ENCODE assay signal across 8 cellular contexts in genomic region chr7:67043621-67043930, GRCh38. TPM values are rescaled to one million over a fixed set of nuclear protein-coding genes. Genes with fewer than 3 reads are reported as not detected.
A peak's percentile ranks its signal among the peaks of the same experiment; 100 is the strongest.
DNase-seq lines count a peak whose midpoint lies in the region; ATAC-seq, FAIRE-seq and TF ChIP-seq lines count a peak whose summit lies in the region.
"Not testable (repeated sequence)": the region's sequence is repeated elsewhere in the genome, so short reads cannot be mapped to it uniquely, and the experiment has no call there.

No MANE protein-coding gene starts in this region.

- peak in 1 of 2 experiments; percentile 59; a peak in 2 of 6 replicates for ATAC-seq in A549
- not testable (repeated sequence) for ATAC-seq in IMR-90 (ENCODE audit: low read depth)
- peak; percentile 61 for ATAC-seq in foreskin keratinocyte
- peak; percentile 49 for ATAC-seq in left lung
- peak; percentile 26 to 36 (median 30) for ATAC-seq in psoas muscle

- peaks cover 8 to 13% of the 10 kb centered on the region in 2 experiments for H3K79me1 ChIP-seq in IMR-90 (ENCODE audit: low read depth in 1 of 2, low read length in 2 of 2)

- not testable (repeated sequence) for H3K27me3 ChIP-seq in IMR-90 (ENCODE audit: control insufficient read depth, insufficient read depth, low read length); foreskin keratinocyte; left lung; psoas muscle (ENCODE audit: insufficient read depth in 3 of 3, low read length in 2 of 3); thyroid gland

- not testable (repeated sequence) for H3K4ac ChIP-seq in IMR-90 (ENCODE audit: low read depth, low read length)

- in situ Hi-C loops in IMR-90 (cut with MboI; ENCODE audit: low sequenced_read_pairs): not testable (repeated sequence)

- not testable (repeated sequence) for H3K14ac ChIP-seq in IMR-90 (replicated peaks; ENCODE audit: low read depth, low read length)

- not testable (repeated sequence) for H2AK9ac ChIP-seq in IMR-90 (replicated peaks; ENCODE audit: low read depth, low read length, poor library complexity)

- not testable (repeated sequence) for H3K4me3 ChIP-seq in A549; IMR-90 (ENCODE audit: insufficient read depth, low read depth, low read length); coronary artery; left lung; thyroid gland (replicated peaks in 1 of 3)
- H3K4me3 ChIP-seq in psoas muscle: peak overlapping the region; percentile 32

- H3K23ac ChIP-seq in IMR-90 (ENCODE audit: low read depth, low read length): not testable (repeated sequence)

- not testable (repeated sequence) for H2BK15ac ChIP-seq in IMR-90 (ENCODE audit: low read depth, low read length)

- peak in 1 of 2 experiments; percentile 4 for DNase-seq in A549 (ENCODE audit: low read depth in 1 of 2, low spot score in 1 of 2)
- DNase-seq in IMR-90; coronary artery (ENCODE audit: low spot score); left lung; psoas muscle; thyroid gland: not testable (repeated sequence)
- DNase-seq in foreskin keratinocyte: peak; percentile 37 to 77

- H4K91ac ChIP-seq in IMR-90 (ENCODE audit: insufficient read depth, low read depth, low read length): not testable (repeated sequence)

- H4K5ac ChIP-seq in IMR-90 (ENCODE audit: low read depth, low read length): not testable (repeated sequence)

- H3K9me3 ChIP-seq in A549; IMR-90 (ENCODE audit: control insufficient read depth, insufficient read depth, low read length); left lung; psoas muscle; thyroid gland: not testable (repeated sequence)

- H2BK120ac ChIP-seq in IMR-90 (ENCODE audit: low read depth, low read length): not testable (repeated sequence)

- POLR2A ChIA-PET in A549 (lab: Yijun Ruan, JAX): interaction anchor here (0.7 kb wide), 1 partner anchor 259 kb away, joined by 3 read pairs; no protein-coding TSS in a partner anchor
- POLR2A ChIA-PET in IMR-90 (lab: Charles Lee; ENCODE audit: unreplicated experiment): not testable (repeated sequence)

- H3K56ac ChIP-seq in IMR-90 (ENCODE audit: extremely low read depth, insufficient read depth, low read length): not testable (repeated sequence)

- not testable (repeated sequence) for H3K36me3 ChIP-seq in IMR-90 (ENCODE audit: control insufficient read depth, insufficient read depth, low read length); left lung; psoas muscle (ENCODE audit: insufficient read depth in 1 of 2, low read depth in 1 of 2); thyroid gland

- BruUV-seq in IMR-90 (replicated peaks; lab: Mats Ljungman, UMichigan): not testable (repeated sequence)

- FAIRE-seq in A549 (lab: Jason Lieb, UNC): not testable (repeated sequence)

- H3K4me2 ChIP-seq in A549: peak overlapping the region; percentile 61
- peak overlapping the region; percentile 67 for H3K4me2 ChIP-seq in IMR-90 (ENCODE audit: low read depth, low read length)

- not testable (repeated sequence) for TF ChIP-seq RAD21 in A549 (conservative IDR thresholded peaks at IDR 0.05 in 1 of 2, IDR thresholded peaks at IDR 0.05 in 1 of 2); IMR-90 (IDR thresholded peaks at IDR 0.05; ENCODE audit: low read length)

- H2AFZ ChIP-seq in IMR-90 (replicated peaks; ENCODE audit: low read length, poor library complexity): not testable (repeated sequence)

- not testable (repeated sequence) for H2AK5ac ChIP-seq in IMR-90 (ENCODE audit: low read depth, low read length)

- H3K9ac ChIP-seq in IMR-90 (ENCODE audit: low read depth, low read length): not testable (repeated sequence)

- H2BK20ac ChIP-seq in IMR-90 (ENCODE audit: low read depth, low read length): not testable (repeated sequence)

- dilution Hi-C loops in IMR-90 (cut with HindIII; ENCODE audit: low sequenced_read_pairs, unreplicated experiment): not testable (repeated sequence)

- H3K4me1 ChIP-seq in A549: peaks cover 18% of the 10 kb centered on the region
- H3K4me1 ChIP-seq in IMR-90 (ENCODE audit: control insufficient read depth, insufficient read depth, low read length); foreskin keratinocyte: not testable (repeated sequence)
- H3K4me1 ChIP-seq in left lung: peaks cover 11 to 12% of the 10 kb centered on the region in 2 donors
- peaks cover 17% of the 10 kb centered on the region for H3K4me1 ChIP-seq in psoas muscle
- peaks cover 8 to 10% of the 10 kb centered on the region in 2 donors for H3K4me1 ChIP-seq in thyroid gland

- H3K9me1 ChIP-seq in IMR-90 (ENCODE audit: insufficient read depth, low read length): not testable (repeated sequence)

- TF ChIP-seq POLR2A in A549 (IDR thresholded peaks at IDR 0.05; ENCODE audit: low read length); IMR-90 (IDR thresholded peaks at IDR 0.05; ENCODE audit: low read depth, low read length); thyroid gland (IDR thresholded peaks at IDR 0.05): not testable (repeated sequence)

- H4K20me1 ChIP-seq in IMR-90 (ENCODE audit: insufficient read depth, low read length): not testable (repeated sequence)

- TF ChIP-seq CTCF in A549 (IDR thresholded peaks at IDR 0.05); IMR-90 (conservative IDR thresholded peaks at IDR 0.05; ENCODE audit: low read depth, low read length); VCaP (conservative IDR thresholded peaks at IDR 0.05); coronary artery (IDR thresholded peaks at IDR 0.05); foreskin keratinocyte (conservative IDR thresholded peaks at IDR 0.05); left lung (IDR thresholded peaks at IDR 0.05); psoas muscle (IDR thresholded peaks at IDR 0.05); thyroid gland (IDR thresholded peaks at IDR 0.05): not testable (repeated sequence)

- peak overlapping the region; percentile 29; the same call in 1 of the 2 replicates for H3K18ac ChIP-seq in IMR-90 (ENCODE audit: low read depth, low read length)

- intact Hi-C loops in IMR-90 (cut with micrococcal nuclease); left lung (cut with DNase I); psoas muscle (cut with DNase I); thyroid gland (cut with DNase I): not testable (repeated sequence)

- not testable (repeated sequence) for TF ChIP-seq EP300 in A549 (IDR thresholded peaks at IDR 0.05)

- CTCF ChIA-PET in A549 (lab: Yijun Ruan, JAX); IMR-90 (lab: Yijun Ruan, JAX): not testable (repeated sequence)

- 90% methylated on average over 4 of the region's 4 CpGs for WGBS in A549 (ENCODE audit: missing lambda C conversion rate)
- no CpG with 5 or more reads among the region's 4 CpGs for WGBS in IMR-90 (ENCODE audit: extremely low coverage in 2 of 2, insufficient read length in 1 of 2), 2 experiments
- WGBS in psoas muscle, 3 donors: 49 to 81% (median 58%) methylated on average over 4 of the region's 4 CpGs
- WGBS in thyroid gland, 2 donors: 80 to 90% methylated on average over 4 of the region's 4 CpGs

- not testable (repeated sequence) for H3K27ac ChIP-seq in A549; IMR-90 (ENCODE audit: insufficient read depth, low read length)
- H3K27ac ChIP-seq in VCaP: peak overlapping the region; percentile 23
- H3K27ac ChIP-seq in coronary artery: peak overlapping the region; percentile 59 to 76
- H3K27ac ChIP-seq in foreskin keratinocyte: peak overlapping the region; percentile 58
- peak overlapping the region; percentile 7 to 30 for H3K27ac ChIP-seq in left lung
- peak overlapping the region; percentile 75 for H3K27ac ChIP-seq in psoas muscle
- H3K27ac ChIP-seq in thyroid gland: peak overlapping the region; percentile 39 to 70 (median 66)

- H4K8ac ChIP-seq in IMR-90 (ENCODE audit: low read depth in 2 of 2, low read length in 2 of 2): not testable (repeated sequence)

- H2BK5ac ChIP-seq in IMR-90 (ENCODE audit: low read depth, low read length, poor library complexity, severe bottlenecking): peak overlapping the region; percentile 30

RNA-seq across cellular contexts. Expression of gene TYW1, which starts 46.9 kb away (rescaled TPM):
- polyA plus RNA-seq in A549 (2011; rRNA removed): 22.8 and 26.9 TPM in 2 replicates
- 9.4 and 9.7 TPM in 2 replicates for polyA plus RNA-seq in A549 (2012; cell fraction: cytosol; rRNA removed)
- 9.1 and 11.2 TPM in 2 replicates for polyA plus RNA-seq in A549 (2012; cell fraction: nucleus; rRNA removed)
- 15.3 to 15.9 TPM (median 15.6 TPM) in 3 replicates for polyA plus RNA-seq in A549 (2017; fragmentation: RNase III; extraction: RNeasy Plus Mini Kit Qiagen cat#74134 plus additional on column Dnase treatment)
- 22.6 and 25.7 TPM in 2 replicates for polyA minus RNA-seq in A549 (2011; rRNA and poly(A)+ RNA removed)
- 23.7 and 27.8 TPM in 2 replicates for total RNA-seq in IMR-90 (2012; rRNA removed)
- 9.6 and 10.7 TPM in 2 replicates for polyA plus RNA-seq in IMR-90 (2012; rRNA removed)
- polyA plus RNA-seq in IMR-90 (2012; cell fraction: cytosol; rRNA removed): 3.5 and 5.0 TPM in 2 replicates
- polyA plus RNA-seq in IMR-90 (2012; cell fraction: nucleus; rRNA removed; ENCODE audit: low replicate concordance): 3.3 and 9.4 TPM in 2 replicates
- total RNA-seq in foreskin keratinocyte: 13.4 and 13.8 TPM in 2 replicates
- 6.1 and 6.7 TPM in 2 replicates for polyA plus RNA-seq in foreskin keratinocyte
- total RNA-seq in left lung: 10 to 100 TPM; 14.1 to 16.5 TPM
- total RNA-seq in psoas muscle: 10 to 100 TPM in 3 of 4 donors, 1 to 10 TPM in 1; 9.9 to 13.7 (median 11.4) TPM
- 10 to 100 TPM in 2 of 3 donors, 1 to 10 TPM in 1; 9.3 to 20.1 (median 10.4) TPM for polyA plus RNA-seq in psoas muscle
- 10 to 100 TPM; 19.3 to 75.6 (median 38.6) TPM for total RNA-seq in thyroid gland

RNA-seq across cellular contexts. Expression of gene SBDS, which starts 48.2 kb away (rescaled TPM):
- 57.1 and 101 TPM in 2 replicates for polyA plus RNA-seq in A549 (2011; rRNA removed)
- 41.1 and 44.5 TPM in 2 replicates for polyA plus RNA-seq in A549 (2012; cell fraction: cytosol; rRNA removed)
- 15.7 and 19.4 TPM in 2 replicates for polyA plus RNA-seq in A549 (2012; cell fraction: nucleus; rRNA removed)
- 80.2 to 97.7 TPM (median 82.7 TPM) in 3 replicates for polyA plus RNA-seq in A549 (2017; fragmentation: RNase III; extraction: RNeasy Plus Mini Kit Qiagen cat#74134 plus additional on column Dnase treatment)
- polyA minus RNA-seq in A549 (2011; rRNA and poly(A)+ RNA removed): 9.4 and 11.1 TPM in 2 replicates
- 43.0 and 94.2 TPM in 2 replicates for total RNA-seq in IMR-90 (2012; rRNA removed)
- polyA plus RNA-seq in IMR-90 (2012; rRNA removed): 63.4 and 65.7 TPM in 2 replicates
- 23.9 and 24.9 TPM in 2 replicates for polyA plus RNA-seq in IMR-90 (2012; cell fraction: cytosol; rRNA removed)
- 8.3 and 34.7 TPM in 2 replicates for polyA plus RNA-seq in IMR-90 (2012; cell fraction: nucleus; rRNA removed; ENCODE audit: low replicate concordance)
- total RNA-seq in foreskin keratinocyte: 89.1 and 104 TPM in 2 replicates
- polyA plus RNA-seq in foreskin keratinocyte: 91.2 and 111 TPM in 2 replicates
- 100 to 1,000 TPM in 1 of 2 donors, 10 to 100 TPM in 1; 94.4 to 109 TPM for total RNA-seq in left lung
- total RNA-seq in psoas muscle: 100 to 1,000 TPM; 236 to 417 (median 349) TPM
- 100 to 1,000 TPM; 270 to 402 (median 399) TPM for polyA plus RNA-seq in psoas muscle
- total RNA-seq in thyroid gland: 100 to 1,000 TPM in 2 of 4 donors, 10 to 100 TPM in 2; 91.7 to 157 (median 115) TPM
